25 cellular contexts compared by ENCODE assay signal in genomic region chr7:28392289-28392688, GRCh38.
"Had no signal": no experiment of that assay in that cellular context is flagged by ENCODE, and none has a peak within 500 bp of the region (broad histone marks: within the 10 kb centered on the region; RNA-seq: fewer than 3 reads in every experiment).

No MANE protein-coding gene starts in this region.

- H3K4me1 ChIP-seq: colonic mucosa, left lung had no signal

- H3K79me2 ChIP-seq: hepatocyte had no signal

- DNase-seq: colonic mucosa; cortex of kidney; effector CD8-positive, alpha-beta T cell; effector memory CD8-positive, alpha-beta T cell; endodermal cell; erythroblast; foreskin keratinocyte; heart left ventricle; hypothalamus; immature natural killer cell; left cardiac atrium; left lung; left ventricle myocardium superior; lower lobe of right lung; mesenchymal stem cell; mucosa of descending colon; naive B cell had no signal

- H3K27ac ChIP-seq: colonic mucosa, epithelial cell of prostate, foreskin keratinocyte, gastroesophageal sphincter, heart left ventricle, hepatocyte, left lung, lower lobe of right lung had no signal

- H3K4me2 ChIP-seq: hepatocyte had no signal

- H3K36me3 ChIP-seq: colonic mucosa, gastroesophageal sphincter, heart left ventricle, left lung, lower lobe of right lung had no signal

- H3K9me3 ChIP-seq: colonic mucosa, gastroesophageal sphincter, left lung, lower lobe of right lung, mucosa of descending colon had no signal

- H2AFZ ChIP-seq: hepatocyte had no signal

- FAIRE-seq: endometrium, frontal cortex, islet of Langerhans, keratinocyte had no signal

- H3K4me3 ChIP-seq: colonic mucosa, gastroesophageal sphincter, heart left ventricle, hepatocyte, left lung, lower lobe of right lung, mucosa of descending colon had no signal

- H3K27me3 ChIP-seq: colonic mucosa, gastroesophageal sphincter, hepatocyte had no signal

- ATAC-seq: effector memory CD8-positive, alpha-beta T cell; esophagus mucosa; foreskin keratinocyte; gastroesophageal sphincter; heart left ventricle; left cardiac atrium; left lung; left ventricle myocardium superior; lower lobe of right lung; mucosa of descending colon had no signal
